8 cellular contexts compared by ENCODE assay signal in genomic region chr16:14070555-14070876, GRCh38. TPM values are rescaled to one million over a fixed set of nuclear protein-coding genes. Genes with fewer than 3 reads are reported as not detected.
A peak's percentile ranks its signal among the peaks of the same experiment; 100 is the strongest.
DNase-seq lines count a peak whose midpoint lies in the region; ATAC-seq and TF ChIP-seq lines count a peak whose summit lies in the region.

No MANE protein-coding gene starts in this region.

- no peaks in the 10 kb centered on the region for H3K36me3 ChIP-seq in BJ (ENCODE audit: control insufficient read depth, insufficient read depth, low read length)
- H3K36me3 ChIP-seq in tibial artery, result no peaks in the 10 kb centered on the region

- peak overlapping the region; percentile 60 for H3K9ac ChIP-seq in H9 (ENCODE audit: extremely low read depth, insufficient read length, low read length)

- H3K27ac ChIP-seq in H9 (ENCODE audit: insufficient read length, low read depth, low read length) (no peak overlapping the region), layer of hippocampus (ENCODE audit: low read depth, low read length) (peak overlapping the region; percentile 73), tibial artery (peak overlapping the region; percentile 78 to 82)

- H3K14ac ChIP-seq in H9 (ENCODE audit: insufficient read depth, low read length), result peak overlapping the region; percentile 25

- H4K5ac ChIP-seq in H9 (ENCODE audit: insufficient read length, low read depth, low read length), result no peak overlapping the region

- POLR2A ChIA-PET in BJ (lab: Charles Lee), result no interaction called here

- H3K23me2 ChIP-seq in H9 (ENCODE audit: insufficient read length, low read depth, low read length, poor library complexity, severe bottlenecking), result peaks cover 3% of the 10 kb centered on the region

- H4K20me1 ChIP-seq in H9 (ENCODE audit: control insufficient read depth, insufficient read depth, insufficient read length), result no peaks in the 10 kb centered on the region

- no peak overlapping the region for H2BK120ac ChIP-seq in H9 (ENCODE audit: low read depth, low read length, poor library complexity, severe bottlenecking)

- H3K4me3 Mint-ChIP-seq in H9, result peak overlapping the region; percentile 87 to 89
- H3K4me3 Mint-ChIP-seq in activated naive CD4-positive, alpha-beta T cell treated with anti-CD3 and anti-CD28 coated beads, Interleukin-2, amount 50 U/mL, for 24 hours, result peak overlapping the region; percentile 86

- no peaks in the 10 kb centered on the region for H3K9me3 Mint-ChIP-seq in H9
- no peaks in the 10 kb centered on the region for H3K9me3 Mint-ChIP-seq in activated naive CD4-positive, alpha-beta T cell treated with anti-CD3 and anti-CD28 coated beads, Interleukin-2, amount 50 U/mL, for 24 hours

- no peaks in the 10 kb centered on the region for H3K27me3 Mint-ChIP-seq in H9 (ENCODE audit: low read depth)
- no peaks in the 10 kb centered on the region for H3K27me3 Mint-ChIP-seq in activated naive CD4-positive, alpha-beta T cell treated with anti-CD3 and anti-CD28 coated beads, Interleukin-2, amount 50 U/mL, for 24 hours

- H3K79me2 ChIP-seq in H9 (ENCODE audit: insufficient read depth, low read length), result no peaks in the 10 kb centered on the region

- H3K27me3 ChIP-seq in BJ (ENCODE audit: control insufficient read depth, insufficient read depth, low read length) (no peaks in the 10 kb centered on the region), H9 (ENCODE audit: insufficient read depth, low read length) (no peaks in the 10 kb centered on the region), layer of hippocampus (ENCODE audit: control insufficient read depth, insufficient read depth, low read length) (no peaks in the 10 kb centered on the region), tibial artery (no peaks in the 10 kb centered on the region)

- no peak overlapping the region for H4K91ac ChIP-seq in H9 (ENCODE audit: insufficient read length, low read depth, low read length)

- H3K56ac ChIP-seq in H9 (ENCODE audit: insufficient read length, low read depth, low read length), result no peak overlapping the region

- no peak for DNase-seq in BJ (ENCODE audit: low read depth)
- DNase-seq in H9, result no peak
- DNase-seq in tibial artery, result no peak
- no peak for DNase-seq in stimulated activated CD8-positive, alpha-beta memory T cell treated with anti-CD3 and anti-CD28 coated beads, Interleukin-4, amount 100 ng/mL, for 48 hours
- no peak for DNase-seq in UCSD-AML1 (lab: John Stamatoyannopoulos, UW; ENCODE audit: unreplicated experiment)

- ATAC-seq in GM18858 (IDR thresholded peaks at IDR 0.05; ENCODE audit: unreplicated experiment), result no peak

- H3K4me3 ChIP-seq in BJ (ENCODE audit: low read depth, low read length), result peak overlapping the region; percentile 93
- peak overlapping the region; percentile 77 to 83 for H3K4me3 ChIP-seq in tibial artery

- no peak overlapping the region for H2BK15ac ChIP-seq in H9 (ENCODE audit: low read depth, low read length)

- H3K9me3 ChIP-seq in H9 (ENCODE audit: control insufficient read depth, low read depth, low read length) (no peaks in the 10 kb centered on the region), tibial artery (no peaks in the 10 kb centered on the region)

- peaks cover 0 to 4% (median 0%) of the 10 kb centered on the region in 3 experiments; a peak in 1 of 7 replicates for H3K36me3 Mint-ChIP-seq in H9 (ENCODE audit: insufficient read depth in 1 of 3, low read depth in 3 of 3)
- H3K36me3 Mint-ChIP-seq in activated naive CD4-positive, alpha-beta T cell treated with anti-CD3 and anti-CD28 coated beads, Interleukin-2, amount 50 U/mL, for 24 hours, result no peaks in the 10 kb centered on the region

- peak overlapping the region; percentile 14 to 95 (median 92); a peak in 5 of 7 replicates for H3K27ac Mint-ChIP-seq in H9
- H3K27ac Mint-ChIP-seq in activated naive CD4-positive, alpha-beta T cell treated with anti-CD3 and anti-CD28 coated beads, Interleukin-2, amount 50 U/mL, for 24 hours, result peak overlapping the region; percentile 90

- TF ChIP-seq CTCF in BJ (IDR thresholded peaks at IDR 0.05; ENCODE audit: insufficient read depth, low read depth, low read length) (no peak), H9 (conservative IDR thresholded peaks at IDR 0.05) (no peak), tibial artery (IDR thresholded peaks at IDR 0.05) (no peak)

- H3T11ph ChIP-seq in H9 (ENCODE audit: low read length), result no peak overlapping the region

- no peak overlapping the region for H3K18ac ChIP-seq in H9 (ENCODE audit: insufficient read length, low read depth, low read length)

- no peak overlapping the region for H2AK5ac ChIP-seq in H9 (ENCODE audit: insufficient read length, low read length)

- H3K4me1 ChIP-seq in H9 (ENCODE audit: insufficient read depth, low read length) (no peaks in the 10 kb centered on the region), tibial artery (peaks cover 0 to 30% (median 13%) of the 10 kb centered on the region in 4 donors)

- WGBS in H9 (ENCODE audit: extremely low coverage, insufficient read length, low lambda C conversion rate), result no CpG with 5 or more reads among the region's 4 CpGs

- peak overlapping the region; percentile 64 for H3K4me2 ChIP-seq in H9 (ENCODE audit: insufficient read depth, insufficient read length, low read length)

- H2BK12ac ChIP-seq in H9 (ENCODE audit: insufficient read length, low read depth, low read length), result no peak overlapping the region

- intact Hi-C loops in tibial artery (cut with DNase I; ENCODE audit: low total_unique reads), result loop anchor here (10.0 kb wide), 2 partner anchors 54 to 114 kb away; no protein-coding TSS in a partner anchor

- no peak overlapping the region for H3K23ac ChIP-seq in H9 (ENCODE audit: insufficient read length, low read depth, low read length)

- no peak overlapping the region for H4K8ac ChIP-seq in H9 (replicated peaks; ENCODE audit: insufficient read length, low read depth, low read length)

- peaks cover 3% of the 10 kb centered on the region for H3K79me1 ChIP-seq in H9 (ENCODE audit: insufficient read depth, low read depth, low read length, poor library complexity, severe bottlenecking)

- H3K4me1 Mint-ChIP-seq in H9, result peaks cover 18% of the 10 kb centered on the region in 2 experiments
- peaks cover 22% of the 10 kb centered on the region for H3K4me1 Mint-ChIP-seq in activated naive CD4-positive, alpha-beta T cell treated with anti-CD3 and anti-CD28 coated beads, Interleukin-2, amount 50 U/mL, for 24 hours

- H2BK5ac ChIP-seq in H9 (ENCODE audit: insufficient read length, low read length), result no peak overlapping the region

- no peak overlapping the region for H2AFZ ChIP-seq in H9 (ENCODE audit: low read length)

- CTCF ChIA-PET in BJ (lab: Yijun Ruan, JAX), result no interaction called here

- no peak overlapping the region for H2BK20ac ChIP-seq in H9 (ENCODE audit: low read depth, low read length, poor library complexity, severe bottlenecking)

- H3K4ac ChIP-seq in H9 (ENCODE audit: low read depth, low read length), result no peak overlapping the region

RNA-seq across cellular contexts. Expression of gene MRTFB, which starts 0.6 kb away (rescaled TPM):
- 6.0 and 6.2 TPM in 2 replicates for polyA plus RNA-seq in BJ (2011; rRNA removed)
- polyA minus RNA-seq in BJ (2011; rRNA and poly(A)+ RNA removed), result 8.5 and 11.1 TPM in 2 replicates
- total RNA-seq in H9 (2021), result 27.3 and 29.9 TPM in 2 replicates
